Comparison of ENCODE assay signal across 1 cellular context in genomic region chr1:32997381-32997891, GRCh38.
TF ChIP-seq lines count a peak whose summit lies in the region.

No MANE protein-coding gene starts in this region.

TF ChIP-seq in endothelial cell of umbilical vein, 7 proteins besides CTCF, POLR2A, EP300 and RAD21:
- no peak for TF ChIP-seq MAX (IDR thresholded peaks at IDR 0.05; ENCODE audit: insufficient read depth, insufficient read length)
- TF ChIP-seq GATA2 (IDR thresholded peaks at IDR 0.05; ENCODE audit: insufficient read depth, insufficient read length, low read depth, low read length): peak; percentile 82
- TF ChIP-seq FOS (IDR thresholded peaks at IDR 0.05; ENCODE audit: borderline replicate concordance, insufficient read depth, low read length): peak; percentile 72
- TF ChIP-seq POLR2AphosphoS5 (IDR thresholded peaks at IDR 0.05; ENCODE audit: insufficient read depth, low read depth, low read length): peak; percentile 73
- TF ChIP-seq JUN (IDR thresholded peaks at IDR 0.05; ENCODE audit: borderline replicate concordance, insufficient read depth, insufficient read length, low read depth): peak; percentile 65
- no peak for TF ChIP-seq EZH2 (IDR thresholded peaks at IDR 0.05; ENCODE audit: borderline replicate concordance, low read depth, low read length, severe bottlenecking)
- TF ChIP-seq MYC (IDR thresholded peaks at IDR 0.05; ENCODE audit: low read depth, low read length): no peak
